In the genomic region with DNA sequence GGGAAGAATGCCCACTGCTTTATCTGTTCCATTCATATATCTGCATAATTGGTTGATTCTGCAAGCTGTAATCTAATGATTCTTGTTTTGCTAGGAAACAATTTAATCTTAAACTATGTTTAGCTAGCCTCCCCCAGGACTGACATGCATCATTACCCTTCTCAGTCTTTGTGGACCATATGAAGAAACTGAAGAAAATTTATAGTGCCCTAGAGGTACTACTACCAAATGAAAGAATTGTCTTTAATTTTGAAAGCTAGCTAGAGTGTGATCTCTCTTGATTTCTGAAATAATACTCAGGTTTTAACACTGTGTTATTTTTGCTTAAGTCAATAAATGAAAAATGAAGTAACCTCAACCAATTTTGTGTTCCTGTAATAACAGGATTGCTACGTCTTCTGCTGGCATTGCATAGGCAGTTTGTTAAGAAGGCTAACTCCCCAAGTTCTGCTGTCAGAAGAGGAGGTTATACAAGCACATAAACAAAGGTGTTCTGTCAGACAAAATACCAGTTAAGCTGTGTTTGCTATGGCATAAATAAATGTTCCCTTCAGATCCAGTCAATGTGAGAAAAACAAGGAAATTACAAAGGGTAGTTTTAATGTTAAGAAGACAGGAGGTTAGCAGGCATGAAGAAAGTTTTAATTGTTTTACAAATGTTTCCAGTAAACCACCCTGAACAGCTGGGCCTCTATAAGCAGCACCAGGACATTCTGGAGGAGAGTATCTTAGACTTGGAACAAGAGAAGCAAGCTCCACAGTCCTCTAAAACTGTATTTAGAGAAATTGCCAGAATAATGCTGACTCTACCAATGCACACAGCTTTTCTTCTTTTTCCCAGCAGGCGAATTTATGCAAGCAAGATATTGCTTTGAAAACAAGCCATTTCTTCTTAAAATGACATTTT, we compare ENCODE assay signal across 18 cellular contexts.
DNase-seq lines count a peak whose midpoint lies in the region; ATAC-seq and TF ChIP-seq lines count a peak whose summit lies in the region.
"Had no signal": no experiment of that assay in that cellular context is flagged by ENCODE, and none has a peak within 500 bp of the region (broad histone marks: within the 10 kb centered on the region; RNA-seq: fewer than 3 reads in every experiment).

No MANE protein-coding gene starts in this region.

- H3K27me3 Mint-ChIP-seq in nephron (ENCODE audit: low read depth): no peaks in the 10 kb centered on the region
- H3K27me3 Mint-ChIP-seq: CD8-positive, alpha-beta memory T cell had no signal

- H3K27me3 ChIP-seq in cardiac muscle cell: no peaks in the 10 kb centered on the region
- no peaks in the 10 kb centered on the region for H3K27me3 ChIP-seq in uterus
- H3K27me3 ChIP-seq: BLaER1 treated with 17β-estradiol and CSF1 and Interleukin-3, amounts not matched to agents 10 nM and 100 nM had no signal

- H3K27ac Mint-ChIP-seq in nephron: peak overlapping the region; percentile 88 to 93 (median 91)
- H3K27ac Mint-ChIP-seq: CD8-positive, alpha-beta memory T cell had no signal

- H3K9me3 Mint-ChIP-seq in nephron: peaks cover 4% of the 10 kb centered on the region

- H3K4me3 ChIP-seq in cardiac muscle cell (no peak overlapping the region), uterus (no peak overlapping the region)
- H3K4me3 ChIP-seq: BLaER1 treated with 17β-estradiol and CSF1 and Interleukin-3, amounts not matched to agents 10 nM and 100 nM had no signal

- intact Hi-C loops in cardiac septum (cut with DNase I) (no loop called here), uterus (cut with DNase I; ENCODE audit: low total_unique reads) (no loop called here)

- H3K9me3 ChIP-seq in cardiac muscle cell (ENCODE audit: low read depth) (no peaks in the 10 kb centered on the region), uterus (no peaks in the 10 kb centered on the region)
- H3K9me3 ChIP-seq: BLaER1 treated with 17β-estradiol and CSF1 and Interleukin-3, amounts not matched to agents 10 nM and 100 nM had no signal

- ATAC-seq in GM21528 (IDR thresholded peaks at IDR 0.05; ENCODE audit: low FRiP score, unreplicated experiment) (no peak), HG03439 (IDR thresholded peaks at IDR 0.05; ENCODE audit: unreplicated experiment) (no peak)

- H3K4me1 Mint-ChIP-seq in nephron: peaks cover 43% of the 10 kb centered on the region
- H3K4me1 Mint-ChIP-seq: CD8-positive, alpha-beta memory T cell had no signal

- TF ChIP-seq CTCF in cardiac muscle cell (IDR thresholded peaks at IDR 0.05; ENCODE audit: low read depth, low read length) (no peak), nephron (IDR thresholded peaks at IDR 0.05; ENCODE audit: unreplicated experiment in 3 of 3) (no peak), uterus (IDR thresholded peaks at IDR 0.05) (no peak)

- peaks cover 5% of the 10 kb centered on the region for H3K36me3 Mint-ChIP-seq in nephron (ENCODE audit: low read depth)
- H3K36me3 Mint-ChIP-seq: CD8-positive, alpha-beta memory T cell had no signal

- H3K27ac ChIP-seq in cardiac muscle cell: peak overlapping the region; percentile 3
- peak overlapping the region; percentile 69 to 81 for H3K27ac ChIP-seq in uterus
- H3K27ac ChIP-seq: BLaER1 treated with 17β-estradiol and CSF1 and Interleukin-3, amounts not matched to agents 10 nM and 100 nM; HL-60 had no signal

- H3K36me3 ChIP-seq in cardiac muscle cell: no peaks in the 10 kb centered on the region
- H3K36me3 ChIP-seq in uterus: no peaks in the 10 kb centered on the region
- H3K36me3 ChIP-seq: BLaER1 treated with 17β-estradiol and CSF1 and Interleukin-3, amounts not matched to agents 10 nM and 100 nM had no signal

- no peak for TF ChIP-seq POLR2A in uterus (IDR thresholded peaks at IDR 0.05)

- DNase-seq in cardiac muscle cell (ENCODE audit: low read depth in 1 of 2, low spot score in 1 of 2): no peak
- DNase-seq in cardiac septum (ENCODE audit: low spot score): no peak
- peak; percentile 52 for DNase-seq in foreskin melanocyte
- peak in 1 of 2 donors; percentile 52 for DNase-seq in uterus
- DNase-seq in NCI-H2107 treated with DMSO at 0.1 percent for 48 hours (lab: John Stamatoyannopoulos, UW; ENCODE audit: unreplicated experiment): no peak
- DNase-seq: CD8-positive, alpha-beta memory T cell; DMS79 treated with DMSO at 0.1 percent for 48 hours; GOT3; NCI-H1105; NCI-H1694; NCI-H345; NCI-H526; RPMI8226 had no signal

- H3K4me3 Mint-ChIP-seq in nephron: no peak overlapping the region
- H3K4me3 Mint-ChIP-seq: CD8-positive, alpha-beta memory T cell had no signal

- H3K4me1 ChIP-seq in cardiac muscle cell (ENCODE audit: low read depth) (no peaks in the 10 kb centered on the region), uterus (peaks cover 0 to 25% of the 10 kb centered on the region in 2 donors)
